In the genomic region with DNA sequence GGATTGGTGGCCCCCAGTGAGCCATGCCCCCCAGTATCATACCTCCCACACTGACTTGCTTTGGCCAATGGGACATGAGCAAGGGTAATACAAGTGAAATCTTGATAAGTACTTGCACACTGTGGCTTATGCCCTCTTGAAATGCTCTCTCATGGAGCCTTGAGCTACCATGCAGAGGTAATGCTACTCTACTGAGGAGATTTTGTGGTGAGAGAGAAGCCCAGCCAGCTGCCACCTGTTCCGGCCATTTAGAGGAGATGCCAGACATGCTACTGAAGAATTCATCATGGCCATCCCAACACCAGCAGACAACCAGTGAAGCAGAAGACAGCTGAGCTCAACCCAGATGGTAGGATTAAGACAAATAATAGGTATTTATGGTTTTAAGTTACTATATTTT, we compare ENCODE assay signal across 20 cellular contexts.
DNase-seq lines count a peak whose midpoint lies in the region; ATAC-seq lines count a peak whose summit lies in the region.
"Had no signal": no experiment of that assay in that cellular context is flagged by ENCODE, and none has a peak within 500 bp of the region (broad histone marks: within the 10 kb centered on the region; RNA-seq: fewer than 3 reads in every experiment).

No MANE protein-coding gene starts in this region.

- peaks cover 5% of the 10 kb centered on the region for H3K27me3 Mint-ChIP-seq in activated T-cell treated with anti-CD3 and anti-CD28 coated beads, Interleukin-2, amount 50 U/mL, for 24 hours

- H3K9me3 Mint-ChIP-seq in activated T-cell treated with anti-CD3 and anti-CD28 coated beads, Interleukin-2, amount 50 U/mL, for 24 hours, result peaks cover 9% of the 10 kb centered on the region

- H3K27ac Mint-ChIP-seq in activated T-cell treated with anti-CD3 and anti-CD28 coated beads, Interleukin-2, amount 50 U/mL, for 24 hours, result no peak overlapping the region
- H3K27ac Mint-ChIP-seq: CD14-positive monocyte; CD4-positive, alpha-beta T cell; CD8-positive, alpha-beta memory T cell had no signal

- H3K4me1 Mint-ChIP-seq in activated T-cell treated with anti-CD3 and anti-CD28 coated beads, Interleukin-2, amount 50 U/mL, for 24 hours (ENCODE audit: low read depth), result no peaks in the 10 kb centered on the region
- H3K4me1 Mint-ChIP-seq: CD14-positive monocyte; CD8-positive, alpha-beta memory T cell had no signal

- DNase-seq in NCI-H2171 treated with DMSO at 0.1 percent for 48 hours (lab: John Stamatoyannopoulos, UW) (peak; percentile 2), NCI-H2171 (lab: John Stamatoyannopoulos, UW) (no peak), NCI-H524 treated with DMSO at 0.1 percent for 48 hours (lab: John Stamatoyannopoulos, UW) (peak; percentile 27), myocyte (ENCODE audit: low read depth) (peak; percentile 76), mucosa of gallbladder (ENCODE audit: low spot score) (no peak), AG08395 (ENCODE audit: low spot score) (no peak)
- DNase-seq in activated T-cell treated with anti-CD3 and anti-CD28 coated beads, Interleukin-2, amount 50 U/mL, for 24 hours, result no peak
- DNase-seq: AML-193; BE2C; CD4-positive, alpha-beta T cell; CD8-positive, alpha-beta memory T cell; DMS 273 treated with DMSO at 0.1 percent for 48 hours; DMS79; EL; GDM1; GOT3; HCEC 1CT had no signal

- H3K4me3 Mint-ChIP-seq in activated T-cell treated with anti-CD3 and anti-CD28 coated beads, Interleukin-2, amount 50 U/mL, for 24 hours, result no peak overlapping the region
- H3K4me3 Mint-ChIP-seq: CD14-positive monocyte; CD4-positive, alpha-beta T cell; CD8-positive, alpha-beta memory T cell had no signal

- H3K36me3 Mint-ChIP-seq in activated T-cell treated with anti-CD3 and anti-CD28 coated beads, Interleukin-2, amount 50 U/mL, for 24 hours (ENCODE audit: low read depth), result no peaks in the 10 kb centered on the region
- H3K36me3 Mint-ChIP-seq: CD14-positive monocyte; CD8-positive, alpha-beta memory T cell had no signal

- ATAC-seq in GM21367 (IDR thresholded peaks at IDR 0.05; ENCODE audit: unreplicated experiment), result no peak
- ATAC-seq: GM12878 had no signal

Comparison
In these comparisons a context has a peak if more than half of its experiments do, and no peak if none do; other contexts are left out.
1. DNase-seq: peak in NCI-H2171 treated with DMSO at 0.1 percent for 48 hours (single experiment), NCI-H524 treated with DMSO at 0.1 percent for 48 hours (single experiment) and myocyte (single experiment); none in NCI-H2171 (single experiment), activated T-cell treated with anti-CD3 and anti-CD28 coated beads, Interleukin-2, amount 50 U/mL, for 24 hours (single experiment), mucosa of gallbladder (single experiment) and AG08395 (single experiment).